9 cellular contexts compared by ENCODE assay signal in genomic region chr17:16419074-16419928, GRCh38. TPM values are rescaled to one million over a fixed set of nuclear protein-coding genes. Genes with fewer than 3 reads are reported as not detected.
A peak's percentile ranks its signal among the peaks of the same experiment; 100 is the strongest.
DNase-seq lines count a peak whose midpoint lies in the region; ATAC-seq and TF ChIP-seq lines count a peak whose summit lies in the region.
"Had no signal": no experiment of that assay in that cellular context is flagged by ENCODE, and none has a peak within 500 bp of the region (broad histone marks: within the 10 kb centered on the region; RNA-seq: fewer than 3 reads in every experiment).

No MANE protein-coding gene starts in this region.

- H2BK5ac ChIP-seq in mesendoderm (ENCODE audit: low read length) = no peak overlapping the region

- ATAC-seq in HG02852 (IDR thresholded peaks at IDR 0.05; ENCODE audit: unreplicated experiment) (peak; percentile 44), thoracic aorta (ENCODE audit: insufficient number of reproducible peaks, low FRiP score, low read depth) (peak; percentile 73), GM18505 (IDR thresholded peaks at IDR 0.05; ENCODE audit: unreplicated experiment) (no peak)

- H3K27me3 ChIP-seq in SJCRH30 (no peaks in the 10 kb centered on the region), mesendoderm (ENCODE audit: insufficient read depth, low read length, poor library complexity) (no peaks in the 10 kb centered on the region), thoracic aorta (replicated peaks; ENCODE audit: insufficient read depth) (no peaks in the 10 kb centered on the region)

- H4K5ac ChIP-seq in mesendoderm (ENCODE audit: low read length) = no peak overlapping the region

- no peak overlapping the region for H2BK120ac ChIP-seq in mesendoderm (ENCODE audit: low read depth, low read length)

- H3K4me3 ChIP-seq in GM12864 (ENCODE audit: low read depth, low read length) = peak overlapping the region; percentile 17
- H3K4me3 ChIP-seq in SJCRH30 = peak overlapping the region; percentile 6
- H3K4me3 ChIP-seq in mesendoderm (ENCODE audit: low read length) = no peak overlapping the region
- peak overlapping the region; percentile 1 for H3K4me3 ChIP-seq in thoracic aorta

- TF ChIP-seq CTCF in GM12864 (IDR thresholded peaks at IDR 0.05; ENCODE audit: low read depth, low read length, missing control alignments) (no peak), thoracic aorta (IDR thresholded peaks at IDR 0.05) (no peak)

- H2AK5ac ChIP-seq in mesendoderm (ENCODE audit: low read length) = no peak overlapping the region

- peak overlapping the region; percentile 17 for H3K9ac ChIP-seq in mesendoderm (ENCODE audit: low read length)

- H3K79me1 ChIP-seq in mesendoderm (ENCODE audit: low read length) = no peaks in the 10 kb centered on the region

- no peaks in the 10 kb centered on the region for H3K79me2 ChIP-seq in mesendoderm (ENCODE audit: control insufficient read depth, insufficient read depth, low read length)

- DNase-seq in GM12864 (ENCODE audit: low read depth) (no peak), SJCRH30 (peak; percentile 86 to 91), astrocyte of the hippocampus (ENCODE audit: low read depth, low spot score) (peak; percentile 91), mesendoderm (peak; percentile 82), thoracic aorta (ENCODE audit: low spot score) (no peak)
- DNase-seq in effector CD8-positive, alpha-beta T cell (lab: John Stamatoyannopoulos, UW) = no peak

- no peak overlapping the region for H3K4ac ChIP-seq in mesendoderm (ENCODE audit: low read depth, low read length)

- H3K36me3 ChIP-seq in SJCRH30 = no peaks in the 10 kb centered on the region
- no peaks in the 10 kb centered on the region for H3K36me3 ChIP-seq in mesendoderm (ENCODE audit: control insufficient read depth, insufficient read depth, low read length)
- H3K36me3 ChIP-seq in thoracic aorta = peaks cover 2% of the 10 kb centered on the region

- TF ChIP-seq POLR2A in GM18505 (IDR thresholded peaks at IDR 0.05; ENCODE audit: borderline replicate concordance, extremely low read depth, insufficient read depth, insufficient read length) = no peak

- no peak overlapping the region for H2BK15ac ChIP-seq in mesendoderm (replicated peaks; ENCODE audit: low read depth)

- H3K18ac ChIP-seq in mesendoderm (ENCODE audit: low read length) = no peak overlapping the region

- peak overlapping the region; percentile 67 for H3K56ac ChIP-seq in mesendoderm (ENCODE audit: low read length)

- H3K23ac ChIP-seq in mesendoderm (ENCODE audit: low read length) = no peak overlapping the region

- peaks cover 28% of the 10 kb centered on the region for H3K4me1 ChIP-seq in SJCRH30
- no peaks in the 10 kb centered on the region for H3K4me1 ChIP-seq in mesendoderm (ENCODE audit: control insufficient read depth, low read depth, low read length)
- peaks cover 21 to 42% of the 10 kb centered on the region in 2 donors for H3K4me1 ChIP-seq in thoracic aorta (ENCODE audit: control insufficient read depth in 1 of 2, low read depth in 2 of 2)

- peak overlapping the region; percentile 53 for H3K27ac ChIP-seq in SJCRH30
- no peak overlapping the region for H3K27ac ChIP-seq in mesendoderm (ENCODE audit: low read depth, low read length)
- peak overlapping the region; percentile 90 to 93 for H3K27ac ChIP-seq in thoracic aorta
- H3K27ac ChIP-seq: VCaP had no signal

- H3K9me3 ChIP-seq in SJCRH30 (replicated peaks) (no peaks in the 10 kb centered on the region), thoracic aorta (no peaks in the 10 kb centered on the region)

- no CpG with 5 or more reads among the region's 8 CpGs for WGBS in mesendoderm (ENCODE audit: extremely low coverage, insufficient coverage, low lambda C conversion rate)

- no peak overlapping the region for H4K8ac ChIP-seq in mesendoderm (ENCODE audit: low read depth, low read length)

- H3K4me2 ChIP-seq in mesendoderm (ENCODE audit: low read length) = no peak overlapping the region

RNA-seq across cellular contexts. Expression of gene TRPV2, which starts 3.9 kb away (rescaled TPM):
- total RNA-seq in SJCRH30 (2014; rRNA removed; shearing (Covaris generic)) = 0.42 and 0.63 TPM in 2 replicates
- polyA plus RNA-seq in mesendoderm (2013, experiment 1 of 2) = 1.3 TPM
- polyA plus RNA-seq in mesendoderm (2013, experiment 2 of 2) = 1.9 TPM
- 10 to 100 TPM; 18.5 to 28.6 TPM for total RNA-seq in thoracic aorta

RNA-seq across cellular contexts. Expression of gene UBB, which starts 38.4 kb away (rescaled TPM):
- total RNA-seq in SJCRH30 (2014; rRNA removed; shearing (Covaris generic)) = 2,921 and 3,511 TPM in 2 replicates
- 2,431 TPM for polyA plus RNA-seq in mesendoderm (2013, experiment 1 of 2)
- 2,399 TPM for polyA plus RNA-seq in mesendoderm (2013, experiment 2 of 2)
- 100 to 1,000 TPM; 520 to 686 TPM for total RNA-seq in thoracic aorta

Comparison
In these comparisons a context has a peak if more than half of its experiments do, and no peak if none do; other contexts are left out.
1. DNase-seq: peak in SJCRH30 (2 of 2), astrocyte of the hippocampus (single experiment) and mesendoderm (single experiment); none in GM12864 (single experiment), thoracic aorta (single experiment) and effector CD8-positive, alpha-beta T cell (single experiment).
2. RNA of gene TRPV2, which starts 3.9 kb away (total RNA-seq): 18.5 to 28.6 TPM in thoracic aorta; 0.42 to 0.63 TPM in SJCRH30; every median in the first group is over 10 times any median in the second.